Comparison of ENCODE assay signal across 1 cellular context in the genomic region with DNA sequence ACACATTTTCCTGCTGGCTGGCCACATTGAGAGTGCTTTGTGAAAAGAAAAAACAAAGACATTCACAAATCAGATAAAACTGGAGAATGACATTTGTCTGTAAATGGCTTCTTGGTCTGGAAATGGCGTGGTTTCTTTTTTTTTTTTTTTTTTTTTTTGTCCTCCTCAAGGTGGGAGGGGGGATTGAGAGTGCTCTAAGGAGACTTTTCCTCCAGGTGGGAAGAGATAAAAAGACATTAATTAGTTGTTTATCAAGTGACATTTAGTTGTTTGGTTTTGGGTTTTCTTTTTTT.
TF ChIP-seq lines count a peak whose summit lies in the region.

No MANE protein-coding gene starts in this region.

TF ChIP-seq in H1, 55 proteins besides CTCF, POLR2A, EP300 and RAD21:
- no peak for TF ChIP-seq SRF (IDR thresholded peaks at IDR 0.05; ENCODE audit: low read depth, low read length)
- TF ChIP-seq YY1 (IDR thresholded peaks at IDR 0.05; ENCODE audit: low read depth, low read length): peak; percentile 34; the same call in 1 of the 2 replicates
TF ChIP-seq in H1: peak in this region for 1.
